In the genomic region with DNA sequence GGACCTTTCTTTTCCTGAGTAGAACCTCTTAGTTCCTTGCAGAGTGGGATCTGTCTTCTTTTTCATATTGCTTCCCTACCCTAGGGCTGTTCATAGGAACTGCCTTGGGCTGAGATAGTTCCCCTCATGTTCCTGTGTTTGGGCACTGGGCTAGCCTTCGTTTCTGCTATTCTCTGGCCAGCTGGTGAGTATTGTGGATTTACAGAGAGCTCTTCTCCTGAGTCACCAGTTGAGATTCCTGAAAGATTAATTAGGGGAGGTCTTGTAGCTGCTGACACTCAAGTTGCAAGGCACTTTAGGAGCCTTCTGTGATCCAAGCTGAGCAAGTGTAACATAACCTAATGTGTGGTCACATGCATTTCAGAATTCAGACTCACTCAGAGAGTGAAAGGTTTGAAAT, we compare ENCODE assay signal across 9 cellular contexts. TPM values are rescaled to one million over a fixed set of nuclear protein-coding genes. Genes with fewer than 3 reads are reported as not detected.
DNase-seq lines count a peak whose midpoint lies in the region; ATAC-seq and TF ChIP-seq lines count a peak whose summit lies in the region.
"Had no signal": no experiment of that assay in that cellular context is flagged by ENCODE, and none has a peak within 500 bp of the region (broad histone marks: within the 10 kb centered on the region; RNA-seq: fewer than 3 reads in every experiment).

No MANE protein-coding gene starts in this region.

- WGBS in body of pancreas, 2 donors = 23 to 25% methylated on average over 1 of the region's 1 CpG
- WGBS in mesenchymal stem cell = 0% methylated on average over 1 of the region's 1 CpG

- H2BK12ac ChIP-seq in mesenchymal stem cell (ENCODE audit: low read length in 2 of 2) = no peak overlapping the region

- H3K9me3 ChIP-seq in HEK293 (ENCODE audit: control insufficient read depth, insufficient read depth, low read depth, low read length) (no peaks in the 10 kb centered on the region), body of pancreas (no peaks in the 10 kb centered on the region), mesenchymal stem cell (ENCODE audit: control insufficient read depth, low read length) (no peaks in the 10 kb centered on the region)
- H3K9me3 ChIP-seq: tibial artery had no signal

- H3K79me1 ChIP-seq in mesenchymal stem cell (replicated peaks; ENCODE audit: low read length, poor library complexity, severe bottlenecking) = peaks cover 2% of the 10 kb centered on the region

- no peak overlapping the region for H4K8ac ChIP-seq in mesenchymal stem cell (ENCODE audit: low read length)

- H3K4ac ChIP-seq in mesenchymal stem cell (ENCODE audit: low read depth in 1 of 2, low read length in 2 of 2) = no peak overlapping the region

- H3K36me3 ChIP-seq in ACC112 (ENCODE audit: insufficient read depth, low read length) (peaks cover 69% of the 10 kb centered on the region), HEK293 (ENCODE audit: control insufficient read depth in 2 of 2, insufficient read depth in 1 of 2, low read length in 2 of 2) (peaks cover 76 to 91% of the 10 kb centered on the region in 2 experiments), body of pancreas (replicated peaks in 1 of 2; ENCODE audit: insufficient read depth in 1 of 2, low read depth in 2 of 2) (peaks cover 0 to 7% of the 10 kb centered on the region in 2 donors), mesenchymal stem cell (ENCODE audit: control insufficient read depth in 1 of 2, insufficient read depth in 2 of 2, low read depth in 1 of 2, low read length in 2 of 2) (peaks cover 28 to 90% of the 10 kb centered on the region in 2 experiments)

- peak overlapping the region; percentile 94 for H2BK5ac ChIP-seq in mesenchymal stem cell (ENCODE audit: low read depth, low read length, poor library complexity, severe bottlenecking)

- POLR2A ChIA-PET in HEK293 (lab: Yijun Ruan, JAX) = interaction anchor here (1.8 kb wide), 1 partner anchor 48 kb away, joined by 7 read pairs; no protein-coding TSS in a partner anchor

- H3K4me2 ChIP-seq in mesenchymal stem cell (ENCODE audit: low read length, poor library complexity, severe bottlenecking) = no peak overlapping the region

- intact Hi-C loops in body of pancreas (cut with DNase I) = no loop called here

- no peak overlapping the region for H4K91ac ChIP-seq in mesenchymal stem cell (ENCODE audit: low read length)

- H2BK15ac ChIP-seq in mesenchymal stem cell (ENCODE audit: low read depth, poor library complexity, severe bottlenecking) = no peak overlapping the region

- no peak overlapping the region for H3K14ac ChIP-seq in mesenchymal stem cell (ENCODE audit: low read length in 2 of 2)

- DNase-seq in body of pancreas (no peak), mesenchymal stem cell (peak; percentile 89), SW480 (ENCODE audit: low spot score) (no peak)
- DNase-seq in stimulated activated CD4-positive, alpha-beta T cell treated with anti-CD3 and anti-CD28 coated beads, Interleukin-2, amount 100 ng/mL, for 24 hours = no peak
- no peak for DNase-seq in activated CD4-positive, alpha-beta T cell treated with anti-CD3 and anti-CD28 coated beads, Interleukin-2, amount 50 U/mL, for 1 hour
- DNase-seq: tibial artery had no signal

- H3K18ac ChIP-seq in mesenchymal stem cell (ENCODE audit: low read depth in 1 of 2, low read length in 2 of 2) = no peak overlapping the region

- no peak overlapping the region for H3K23ac ChIP-seq in mesenchymal stem cell (ENCODE audit: low read length in 2 of 2)

- TF ChIP-seq POLR2A in body of pancreas (IDR thresholded peaks at IDR 0.05) = no peak

- H3K27me3 ChIP-seq in ACC112 (ENCODE audit: insufficient read depth, low read length) (no peaks in the 10 kb centered on the region), body of pancreas (no peaks in the 10 kb centered on the region), mesenchymal stem cell (ENCODE audit: control insufficient read depth in 1 of 2, insufficient read depth in 1 of 2, low read length in 2 of 2) (no peaks in the 10 kb centered on the region)
- H3K27me3 ChIP-seq: tibial artery had no signal

- no peak overlapping the region for H2AFZ ChIP-seq in ACC112 (ENCODE audit: low read length, unreplicated experiment)
- H2AFZ ChIP-seq in mesenchymal stem cell (ENCODE audit: low read depth, low read length) = no peak overlapping the region

- H3K4me1 ChIP-seq in ACC112 (ENCODE audit: control insufficient read depth, insufficient read depth, low read length, unreplicated experiment) (peaks cover 14% of the 10 kb centered on the region), HEK293 (ENCODE audit: control insufficient read depth, insufficient read depth, low read length) (no peaks in the 10 kb centered on the region), body of pancreas (peaks cover 31% of the 10 kb centered on the region), mesenchymal stem cell (ENCODE audit: control insufficient read depth, insufficient read depth, low read depth, low read length) (peaks cover 8% of the 10 kb centered on the region)

- TF ChIP-seq CTCF in HEK293 (tag by site-specific recombination; IDR thresholded peaks at IDR 0.05) = no peak
- TF ChIP-seq CTCF in body of pancreas (IDR thresholded peaks at IDR 0.05) = no peak

- peak overlapping the region; percentile 50 for H3K9ac ChIP-seq in mesenchymal stem cell (ENCODE audit: low read length)

- peaks cover 64% of the 10 kb centered on the region for H3K79me2 ChIP-seq in ACC112 (ENCODE audit: control insufficient read depth, insufficient read depth, low read length, unreplicated experiment)

- CTCF ChIA-PET in HEK293 (lab: Yijun Ruan, JAX) = interaction anchor here (1.5 kb wide), 1 partner anchor 13 kb away, joined by 4 read pairs; no protein-coding TSS in a partner anchor

- H3K4me3 ChIP-seq in ACC112 (ENCODE audit: low read depth, low read length) (no peak overlapping the region), HEK293 (ENCODE audit: low read depth, low read length) (no peak overlapping the region), body of pancreas (no peak overlapping the region), mesenchymal stem cell (ENCODE audit: insufficient read depth in 1 of 2, low read depth in 1 of 2, low read length in 2 of 2) (no peak overlapping the region)
- H3K4me3 ChIP-seq: tibial artery had no signal

- peak overlapping the region; percentile 81 for H2AK5ac ChIP-seq in mesenchymal stem cell (ENCODE audit: low read length, severe bottlenecking)

- H2BK120ac ChIP-seq in mesenchymal stem cell (ENCODE audit: low read depth, low read length) = no peak overlapping the region

- H3K27ac ChIP-seq in ACC112 (ENCODE audit: low read depth, low read length) = peak overlapping the region; percentile 16; the same call in 1 of the 2 replicates
- H3K27ac ChIP-seq in HEK293 (ENCODE audit: extremely low read depth, low read depth, low read length) = peak overlapping the region; percentile 32
- peak overlapping the region; percentile 46 to 65 (median 60) for H3K27ac ChIP-seq in body of pancreas
- peak overlapping the region; percentile 99 for H3K27ac ChIP-seq in mesenchymal stem cell (ENCODE audit: low read length, poor library complexity, severe bottlenecking)
- H3K27ac ChIP-seq: tibial artery had no signal

- peak; percentile 26 for ATAC-seq in body of pancreas
- ATAC-seq in HG02840 (IDR thresholded peaks at IDR 0.05; ENCODE audit: low FRiP score, unreplicated experiment) = no peak

TF ChIP-seq in HEK293, 187 proteins besides CTCF, POLR2A, EP300 and RAD21 (continues in another document):
- TF ChIP-seq GLIS1 (tag by site-specific recombination; IDR thresholded peaks at IDR 0.05) (no peak), ZNF221 (tag by site-specific recombination; IDR thresholded peaks at IDR 0.05; ENCODE audit: borderline replicate concordance) (no peak), ZNF660 (tag by site-specific recombination; IDR thresholded peaks at IDR 0.05) (no peak), ZFHX2 (tag by site-specific recombination; conservative IDR thresholded peaks at IDR 0.05) (no peak), ZNF677 (tag by site-specific recombination; IDR thresholded peaks at IDR 0.05) (no peak), ZNF791 (tag by site-specific recombination; IDR thresholded peaks at IDR 0.05) (no peak), ZNF654 (tag by site-specific recombination; IDR thresholded peaks at IDR 0.05; ENCODE audit: low read depth) (no peak), HOXD13 (CRISPR knock-in tag; IDR thresholded peaks at IDR 0.05; ENCODE audit: borderline replicate concordance) (no peak), ZNF701 (tag by site-specific recombination; IDR thresholded peaks at IDR 0.05) (no peak)
- TF ChIP-seq, protein P1, sequence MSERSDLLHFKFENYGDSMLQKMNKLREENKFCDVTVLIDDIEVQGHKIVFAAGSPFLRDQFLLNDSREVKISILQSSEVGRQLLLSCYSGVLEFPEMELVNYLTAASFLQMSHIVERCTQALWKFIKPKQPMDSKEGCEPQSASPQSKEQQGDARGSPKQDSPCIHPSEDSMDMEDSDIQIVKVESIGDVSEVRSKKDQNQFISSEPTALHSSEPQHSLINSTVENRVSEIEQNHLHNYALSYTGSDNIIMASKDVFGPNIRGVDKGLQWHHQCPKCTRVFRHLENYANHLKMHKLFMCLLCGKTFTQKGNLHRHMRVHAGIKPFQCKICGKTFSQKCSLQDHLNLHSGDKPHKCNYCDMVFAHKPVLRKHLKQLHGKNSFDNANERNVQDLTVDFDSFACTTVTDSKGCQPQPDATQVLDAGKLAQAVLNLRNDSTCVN (tag by site-specific recombination; optimal IDR thresholded peaks at IDR 0.05) = no peak
- TF ChIP-seq, protein P2, sequence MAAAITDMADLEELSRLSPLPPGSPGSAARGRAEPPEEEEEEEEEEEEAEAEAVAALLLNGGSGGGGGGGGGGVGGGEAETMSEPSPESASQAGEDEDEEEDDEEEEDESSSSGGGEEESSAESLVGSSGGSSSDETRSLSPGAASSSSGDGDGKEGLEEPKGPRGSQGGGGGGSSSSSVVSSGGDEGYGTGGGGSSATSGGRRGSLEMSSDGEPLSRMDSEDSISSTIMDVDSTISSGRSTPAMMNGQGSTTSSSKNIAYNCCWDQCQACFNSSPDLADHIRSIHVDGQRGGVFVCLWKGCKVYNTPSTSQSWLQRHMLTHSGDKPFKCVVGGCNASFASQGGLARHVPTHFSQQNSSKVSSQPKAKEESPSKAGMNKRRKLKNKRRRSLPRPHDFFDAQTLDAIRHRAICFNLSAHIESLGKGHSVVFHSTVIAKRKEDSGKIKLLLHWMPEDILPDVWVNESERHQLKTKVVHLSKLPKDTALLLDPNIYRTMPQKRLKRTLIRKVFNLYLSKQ (tag by site-specific recombination; IDR thresholded peaks at IDR 0.05; ENCODE audit: borderline replicate concordance) = no peak

RNA-seq across cellular contexts. Expression of a gene that starts 30.7 kb away (rescaled TPM):
- total RNA-seq in body of pancreas = 10 to 100 TPM; 63.9 to 70.0 TPM
- 52.6 TPM for polyA plus RNA-seq in mesenchymal stem cell (2013, experiment 1 of 2)
- polyA plus RNA-seq in mesenchymal stem cell (2013, experiment 2 of 2) = 52.4 TPM

Comparison
In these comparisons a context has a peak if more than half of its experiments do, and no peak if none do; other contexts are left out.
1. H3K27ac ChIP-seq: peak in every context shown above with its lines; median percentile 99 in mesenchymal stem cell; 60 in body of pancreas; 32 in HEK293; 16 in ACC112.